Comparison of ENCODE assay signal across 11 cellular contexts in genomic region chr1:93702102-93702827, GRCh38. TPM values are rescaled to one million over a fixed set of nuclear protein-coding genes. Genes with fewer than 3 reads are reported as not detected.
A peak's percentile ranks its signal among the peaks of the same experiment; 100 is the strongest.
DNase-seq lines count a peak whose midpoint lies in the region; ATAC-seq, FAIRE-seq and TF ChIP-seq lines count a peak whose summit lies in the region.
"Had no signal": no experiment of that assay in that cellular context is flagged by ENCODE, and none has a peak within 500 bp of the region (broad histone marks: within the 10 kb centered on the region; RNA-seq: fewer than 3 reads in every experiment).

No MANE protein-coding gene starts in this region.

- H3K4me2 ChIP-seq in PC-9 (peak overlapping the region; percentile 72), keratinocyte (ENCODE audit: control insufficient read depth, extremely low read depth, insufficient read depth, low read depth, low read length) (peak overlapping the region; percentile 70)

- H3K27ac Mint-ChIP-seq in activated CD8-positive, alpha-beta memory T cell treated with anti-CD3 and anti-CD28 coated beads, Interleukin-2, amount 10 ng/mL, durations not matched to agents 7 days and 5 days: no peak overlapping the region
- no peak overlapping the region for H3K27ac Mint-ChIP-seq in activated T-cell treated with anti-CD3 and anti-CD28 coated beads, Interleukin-2, amount 50 U/mL, for 72 hours
- H3K27ac Mint-ChIP-seq: activated T-helper 1 cell treated with anti-CD3 and anti-CD28 coated beads, Interleukin-12 subunit alpha, Interleukin-12 subunit beta, Interleukin-2, Interleukin-4 antibody, amounts not matched to agents 30 ng/mL and 10 ng/mL and 1 ng/mL, durations not matched to agents 14 hours and 24 hours and 36 hours; CD4-positive, CD25-positive, alpha-beta regulatory T cell had no signal

- in situ Hi-C loops in ACHN (cut with HindIII; ENCODE audit: low pct_ligation_motif_present, low pct_unique_long_range_greater_than_20kb, low sequenced_read_pairs): no loop called here

- dilution Hi-C loops in keratinocyte (cut with MboI; ENCODE audit: extremely low pct_ligation_motif_present, low sequenced_read_pairs): no loop called here

- H3K36me3 ChIP-seq in PC-9 (ENCODE audit: low read depth): peaks cover 7% of the 10 kb centered on the region
- no peaks in the 10 kb centered on the region for H3K36me3 ChIP-seq in keratinocyte (ENCODE audit: control insufficient read depth in 2 of 2, extremely low read depth in 1 of 2, insufficient read depth in 2 of 2, low read length in 2 of 2)

- no peaks in the 10 kb centered on the region for H3K9me1 ChIP-seq in keratinocyte (ENCODE audit: control insufficient read depth, extremely low read depth, insufficient read depth, low read length)

- H3K9me3 ChIP-seq in PC-9 (ENCODE audit: insufficient read depth, low read depth) (peaks cover 3% of the 10 kb centered on the region; the same call in 1 of the 2 replicates), keratinocyte (ENCODE audit: control insufficient read depth, low read depth, low read length) (no peaks in the 10 kb centered on the region)

- H3K9me2 ChIP-seq in PC-9 (ENCODE audit: insufficient read depth): no peaks in the 10 kb centered on the region

- no peak overlapping the region for H3K4me3 Mint-ChIP-seq in activated CD8-positive, alpha-beta memory T cell treated with anti-CD3 and anti-CD28 coated beads, Interleukin-2, amount 10 ng/mL, durations not matched to agents 7 days and 5 days
- no peak overlapping the region for H3K4me3 Mint-ChIP-seq in activated T-cell treated with anti-CD3 and anti-CD28 coated beads, Interleukin-2, amount 50 U/mL, for 72 hours
- H3K4me3 Mint-ChIP-seq: activated T-helper 1 cell treated with anti-CD3 and anti-CD28 coated beads, Interleukin-12 subunit alpha, Interleukin-12 subunit beta, Interleukin-2, Interleukin-4 antibody, amounts not matched to agents 30 ng/mL and 10 ng/mL and 1 ng/mL, durations not matched to agents 14 hours and 24 hours and 36 hours; CD4-positive, CD25-positive, alpha-beta regulatory T cell had no signal

- H2AFZ ChIP-seq in PC-9 (no peak overlapping the region), keratinocyte (ENCODE audit: control insufficient read depth, low read length) (no peak overlapping the region)

- TF ChIP-seq CTCF in PC-9 (conservative IDR thresholded peaks at IDR 0.05): no peak
- TF ChIP-seq CTCF in keratinocyte (optimal IDR thresholded peaks at IDR 0.05 in 1 of 3, IDR thresholded peaks at IDR 0.05 in 1 of 3, conservative IDR thresholded peaks at IDR 0.05 in 1 of 3; ENCODE audit: extremely low read depth in 1 of 3, insufficient read depth in 2 of 3, low read length in 3 of 3): no peak

- peak overlapping the region; percentile 84 for H3K9ac ChIP-seq in keratinocyte (ENCODE audit: control insufficient read depth, extremely low read depth, insufficient read depth, low read length)

- FAIRE-seq in keratinocyte (lab: Jason Lieb, UNC): peak; percentile 84

- H3K79me2 ChIP-seq in PC-9 (ENCODE audit: low read depth) (peaks cover 40% of the 10 kb centered on the region), keratinocyte (ENCODE audit: control insufficient read depth, insufficient read depth, low read length) (no peaks in the 10 kb centered on the region)

- intact Hi-C loops in PC-9 (cut with micrococcal nuclease; ENCODE audit: unreplicated experiment): loop anchor here (1.0 kb wide), 2 partner anchors 52 to 77 kb away; no protein-coding TSS in a partner anchor

- no peaks in the 10 kb centered on the region for H3K9me3 Mint-ChIP-seq in activated CD8-positive, alpha-beta memory T cell treated with anti-CD3 and anti-CD28 coated beads, Interleukin-2, amount 10 ng/mL, durations not matched to agents 7 days and 5 days (ENCODE audit: low read depth)
- H3K9me3 Mint-ChIP-seq in activated T-cell treated with anti-CD3 and anti-CD28 coated beads, Interleukin-2, amount 50 U/mL, for 72 hours: no peaks in the 10 kb centered on the region
- H3K9me3 Mint-ChIP-seq: activated T-helper 1 cell treated with anti-CD3 and anti-CD28 coated beads, Interleukin-12 subunit alpha, Interleukin-12 subunit beta, Interleukin-2, Interleukin-4 antibody, amounts not matched to agents 30 ng/mL and 10 ng/mL and 1 ng/mL, durations not matched to agents 14 hours and 24 hours and 36 hours; CD4-positive, CD25-positive, alpha-beta regulatory T cell had no signal

- POLR2A ChIA-PET in PC-9 (lab: Charles Lee; ENCODE audit: unreplicated experiment): interaction anchor here (0.5 to 2.0 kb wide), 21 partner anchors 9 to 366 kb away, joined by 3 to 27 read pairs (median 5); partner anchors contain the start of gene BCAR3

- H3K27me3 Mint-ChIP-seq in activated CD8-positive, alpha-beta memory T cell treated with anti-CD3 and anti-CD28 coated beads, Interleukin-2, amount 10 ng/mL, durations not matched to agents 7 days and 5 days: no peaks in the 10 kb centered on the region
- peaks cover 17% of the 10 kb centered on the region for H3K27me3 Mint-ChIP-seq in activated T-cell treated with anti-CD3 and anti-CD28 coated beads, Interleukin-2, amount 50 U/mL, for 72 hours (ENCODE audit: low read depth)
- H3K27me3 Mint-ChIP-seq: CD4-positive, CD25-positive, alpha-beta regulatory T cell had no signal

- H3K27ac ChIP-seq in PC-9 (peak overlapping the region; percentile 97), keratinocyte (ENCODE audit: control insufficient read depth, insufficient read depth, low read length) (peak overlapping the region; percentile 99)

- H3K4me1 Mint-ChIP-seq in activated CD8-positive, alpha-beta memory T cell treated with anti-CD3 and anti-CD28 coated beads, Interleukin-2, amount 10 ng/mL, durations not matched to agents 7 days and 5 days: peaks cover 16% of the 10 kb centered on the region
- peaks cover 17% of the 10 kb centered on the region for H3K4me1 Mint-ChIP-seq in activated T-cell treated with anti-CD3 and anti-CD28 coated beads, Interleukin-2, amount 50 U/mL, for 72 hours (ENCODE audit: low read depth)

- H4K20me1 ChIP-seq in PC-9 (ENCODE audit: insufficient read depth): no peaks in the 10 kb centered on the region
- no peaks in the 10 kb centered on the region for H4K20me1 ChIP-seq in keratinocyte (ENCODE audit: control insufficient read depth, extremely low read depth, insufficient read depth, low read length)

- peaks cover 60% of the 10 kb centered on the region for H3F3A ChIP-seq in PC-9 (ENCODE audit: insufficient read depth, low read depth)

- H3K36me3 Mint-ChIP-seq in activated CD8-positive, alpha-beta memory T cell treated with anti-CD3 and anti-CD28 coated beads, Interleukin-2, amount 10 ng/mL, durations not matched to agents 7 days and 5 days: no peaks in the 10 kb centered on the region
- no peaks in the 10 kb centered on the region for H3K36me3 Mint-ChIP-seq in activated T-cell treated with anti-CD3 and anti-CD28 coated beads, Interleukin-2, amount 50 U/mL, for 72 hours (ENCODE audit: insufficient read depth in 2 of 2)
- H3K36me3 Mint-ChIP-seq: CD4-positive, CD25-positive, alpha-beta regulatory T cell had no signal

- H3K27me3 ChIP-seq in PC-9 (ENCODE audit: insufficient read depth, low read depth): no peaks in the 10 kb centered on the region
- H3K27me3 ChIP-seq in keratinocyte (ENCODE audit: control insufficient read depth, extremely low read depth, insufficient read depth, low read length): no peaks in the 10 kb centered on the region

- DNase-seq in ACHN (peak; percentile 68), PC-9 (peak; percentile 86 to 90), keratinocyte (ENCODE audit: low read depth, low spot score) (no peak), GM19240 (ENCODE audit: insufficient read length, low spot score) (no peak), COLO668 (lab: John Stamatoyannopoulos, UW; ENCODE audit: unreplicated experiment) (no peak)
- DNase-seq in activated CD8-positive, alpha-beta memory T cell treated with anti-CD3 and anti-CD28 coated beads, Interleukin-2, amount 10 ng/mL, durations not matched to agents 7 days and 5 days: no peak
- DNase-seq in activated T-cell treated with anti-CD3 and anti-CD28 coated beads, Interleukin-2, amount 50 U/mL, for 72 hours: no peak
- DNase-seq: CD4-positive, CD25-positive, alpha-beta regulatory T cell; NCI-H748 treated with DMSO at 0.1 percent for 48 hours had no signal

- no TSS peak for BruUV-seq in PC-9 (replicated peaks; lab: Mats Ljungman, UMichigan)

- H3K4me1 ChIP-seq in PC-9 (replicated peaks; ENCODE audit: insufficient read depth) (peaks cover 73% of the 10 kb centered on the region), keratinocyte (ENCODE audit: control insufficient read depth, extremely low read depth, insufficient read depth, low read length) (peaks cover 75% of the 10 kb centered on the region)

- CTCF ChIA-PET in PC-9 (lab: Charles Lee): interaction anchor here (0.5 to 1.2 kb wide), 8 partner anchors 20 to 142 kb away, joined by 3 to 11 read pairs (median 3); partner anchors contain the start of gene BCAR3
- CTCF ChIA-PET in activated CD8-positive, alpha-beta memory T cell treated with anti-CD3 and anti-CD28 coated beads, Interleukin-2, amount 10 ng/mL, durations not matched to agents 7 days and 5 days (lab: Charles Lee): interaction anchor here (0.6 to 1.0 kb wide), 2 partner anchors 9 to 16 kb away, joined by 3 read pairs; no protein-coding TSS in a partner anchor

- peak; percentile 37 for ATAC-seq in GM21825 (IDR thresholded peaks at IDR 0.05; ENCODE audit: unreplicated experiment)
- no peak for ATAC-seq in activated CD8-positive, alpha-beta memory T cell treated with anti-CD3 and anti-CD28 coated beads, Interleukin-2, amount 10 ng/mL, durations not matched to agents 7 days and 5 days
- no peak for ATAC-seq in activated T-cell treated with anti-CD3 and anti-CD28 coated beads, Interleukin-2, amount 50 U/mL, for 72 hours (replicated peaks in 1 of 2)

- peak overlapping the region; percentile 25; the same call in 1 of the 2 replicates for H3K4me3 ChIP-seq in PC-9
- H3K4me3 ChIP-seq in keratinocyte (ENCODE audit: control insufficient read depth in 2 of 3, extremely low read depth in 1 of 3, insufficient read depth in 2 of 3, low read depth in 1 of 3, low read length in 3 of 3): peak overlapping the region in 1 of 3 experiments; percentile 19

RNA-seq across cellular contexts. Expression of gene BCAR3, which starts 20.6 kb away (rescaled TPM):
- total RNA-seq in PC-9 (2021): 62.5 and 70.0 TPM in 2 replicates
- polyA plus RNA-seq in keratinocyte: 51.2 to 95.4 TPM (median 77.2 TPM) in 3 replicates
- polyA plus RNA-seq in keratinocyte (2011; ENCODE audit: low read depth): 38.7 TPM
- 67.5 and 68.4 TPM in 2 replicates for polyA plus RNA-seq in keratinocyte (2011; cell fraction: cytosol; rRNA removed)
- polyA plus RNA-seq in keratinocyte (2011; cell fraction: nucleus; rRNA removed): 113 and 127 TPM in 2 replicates
- polyA plus RNA-seq in keratinocyte (2012; ENCODE audit: low replicate concordance): 50.7 and 81.5 TPM in 2 replicates
- polyA minus RNA-seq in keratinocyte: 46.0 to 84.4 TPM (median 64.1 TPM) in 3 replicates
- 90.7 TPM for polyA minus RNA-seq in keratinocyte (2011; cell fraction: cytosol; rRNA and poly(A)+ RNA removed)
- 83.5 and 121 TPM in 2 replicates for polyA minus RNA-seq in keratinocyte (2011; cell fraction: nucleus; rRNA and poly(A)+ RNA removed)
- total RNA-seq in activated CD8-positive, alpha-beta memory T cell treated with anti-CD3 and anti-CD28 coated beads, Interleukin-2, amount 10 ng/mL, durations not matched to agents 7 days and 5 days: 1 to 10 TPM in 1 of 2 experiments, under 1 TPM in 1; 0.96 to 1.3 TPM
- total RNA-seq in activated T-cell treated with anti-CD3 and anti-CD28 coated beads, Interleukin-2, amount 50 U/mL, for 72 hours: 1 to 10 TPM; 3.1 to 3.2 TPM

Comparison
In these comparisons a context has a peak if more than half of its experiments do, and no peak if none do; other contexts are left out.
1. DNase-seq: peak in ACHN (single experiment) and PC-9 (2 of 2); none in keratinocyte (single experiment), activated CD8-positive, alpha-beta memory T cell treated with anti-CD3 and anti-CD28 coated beads, Interleukin-2, amount 10 ng/mL, durations not matched to agents 7 days and 5 days (single experiment), activated T-cell treated with anti-CD3 and anti-CD28 coated beads, Interleukin-2, amount 50 U/mL, for 72 hours (0 of 2), GM19240 (single experiment) and COLO668 (single experiment).
2. RNA of gene BCAR3, which starts 20.6 kb away (total RNA-seq): 62.5 to 70.0 TPM in PC-9; 3.1 to 3.2 TPM in activated T-cell treated with anti-CD3 and anti-CD28 coated beads, Interleukin-2, amount 50 U/mL, for 72 hours and 0.96 to 1.3 TPM in activated CD8-positive, alpha-beta memory T cell treated with anti-CD3 and anti-CD28 coated beads, Interleukin-2, amount 10 ng/mL, durations not matched to agents 7 days and 5 days; every median in the first group is over 10 times any median in the second.